14 cellular contexts compared by ENCODE assay signal in genomic region chr4:1115528-1116293, GRCh38.
"Had no signal": no experiment of that assay in that cellular context is flagged by ENCODE, and none has a peak within 500 bp of the region (broad histone marks: within the 10 kb centered on the region; RNA-seq: fewer than 3 reads in every experiment).

No MANE protein-coding gene starts in this region.

- DNase-seq: activated CD4-positive, alpha-beta T cell treated with anti-CD3 and anti-CD28 coated beads, Interleukin-2, amount 50 U/mL, for 1 hour; activated naive CD4-positive, alpha-beta T cell treated with anti-CD3 and anti-CD28 coated beads, Interleukin-2, amount 10 ng/mL, durations not matched to agents 7 days and 5 days; activated T-cell treated with anti-CD3 and anti-CD28 coated beads for 4 hours; adrenal gland; effector memory CD4-positive, alpha-beta T cell; hippocampal formation; nephron progenitor cell; stimulated activated naive B cell treated with anti-CD40 and anti-IgM and Interleukin-4, amounts not matched to agents 10 μg/mL and 1 μg/mL and 100 μg/mL, for 72 hours; substantia nigra; T-helper 17 cell; transverse colon had no signal

- H3K36me3 ChIP-seq: adrenal gland, transverse colon had no signal

- H3K27me3 ChIP-seq: adrenal gland had no signal

- H3K27ac ChIP-seq: adrenal gland, epithelial cell of prostate, transverse colon had no signal

- H3K4me1 ChIP-seq: adrenal gland had no signal

- H3K4me3 ChIP-seq: adrenal gland, transverse colon had no signal

- H3K9me3 ChIP-seq: adrenal gland, transverse colon had no signal

- ATAC-seq: activated T-helper 17 cell treated with anti-CD3 and anti-CD28 coated beads, Interleukin-2, amount 50 U/mL, for 72 hours; stimulated activated naive B cell treated with anti-CD40 and anti-IgM and Interleukin-4, amounts not matched to agents 10 μg/mL and 1 μg/mL and 100 μg/mL, for 72 hours; T-helper 17 cell; WTC11 had no signal
